8 cellular contexts compared by ENCODE assay signal in the genomic region with DNA sequence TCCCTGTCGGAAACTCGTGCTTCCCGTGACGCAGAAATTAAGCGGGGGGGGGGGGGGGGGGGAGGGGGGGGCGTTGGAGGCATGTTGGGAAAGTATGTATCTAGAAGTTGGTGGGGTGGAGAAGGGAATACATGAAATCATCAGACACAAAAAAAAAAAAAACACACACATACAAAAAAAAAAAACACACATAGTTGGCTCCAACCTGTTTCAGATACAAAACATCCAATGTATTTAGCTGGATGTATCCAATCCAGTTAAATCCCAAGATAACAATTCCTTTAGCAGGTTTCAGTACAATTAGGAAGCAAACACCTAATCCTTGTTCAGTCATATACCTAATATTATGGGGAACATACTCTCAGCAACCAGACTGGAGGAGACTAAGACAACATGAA. TPM values are rescaled to one million over a fixed set of nuclear protein-coding genes. Genes with fewer than 3 reads are reported as not detected.
A peak's percentile ranks its signal among the peaks of the same experiment; 100 is the strongest.
DNase-seq lines count a peak whose midpoint lies in the region; ATAC-seq, FAIRE-seq and TF ChIP-seq lines count a peak whose summit lies in the region.

No MANE protein-coding gene starts in this region.

- peak overlapping the region; percentile 35 for H3K4me2 ChIP-seq in fibroblast of lung (ENCODE audit: extremely low read depth, insufficient read depth, low read length)

- intact Hi-C loops in psoas muscle (cut with DNase I): loop anchor here in 1 of 2 donors (5.0 kb wide), 1 partner anchor 44 kb away; the partner anchor contains the start of gene ERAL1

- ATAC-seq in psoas muscle (no peak), GM18868 (IDR thresholded peaks at IDR 0.05; ENCODE audit: unreplicated experiment) (no peak), GM18858 (IDR thresholded peaks at IDR 0.05; ENCODE audit: unreplicated experiment) (no peak)

- FAIRE-seq in RCC 7860 (lab: Jason Lieb, UNC): no peak

- H4K20me1 ChIP-seq in fibroblast of lung (ENCODE audit: control insufficient read depth, extremely low read depth, insufficient read depth, low read length): no peaks in the 10 kb centered on the region

- peak overlapping the region; percentile 30 for H3K9ac ChIP-seq in fibroblast of lung (ENCODE audit: insufficient read depth, low read length)

- H2AFZ ChIP-seq in fibroblast of lung (ENCODE audit: low read length): no peak overlapping the region

- H3K36me3 ChIP-seq in SJSA1: no peaks in the 10 kb centered on the region
- H3K36me3 ChIP-seq in fibroblast of lung (ENCODE audit: control insufficient read depth, insufficient read depth, low read length): no peaks in the 10 kb centered on the region
- no peaks in the 10 kb centered on the region for H3K36me3 ChIP-seq in psoas muscle (ENCODE audit: insufficient read depth in 1 of 2, low read depth in 1 of 2)

- DNase-seq in GM12864 (ENCODE audit: low read depth) (no peak), SJSA1 (ENCODE audit: low read depth in 1 of 2, low spot score in 2 of 2) (no peak), fibroblast of lung (ENCODE audit: low read depth in 2 of 2) (no peak), psoas muscle (no peak), RCC 7860 (ENCODE audit: low spot score) (no peak), NCI-H2227 treated with DMSO at 0.1 percent for 48 hours (lab: John Stamatoyannopoulos, UW) (no peak)

- H3K27me3 ChIP-seq in SJSA1 (replicated peaks) (no peaks in the 10 kb centered on the region), fibroblast of lung (ENCODE audit: control insufficient read depth, insufficient read depth, low read length) (no peaks in the 10 kb centered on the region), psoas muscle (ENCODE audit: insufficient read depth in 3 of 3, low read length in 2 of 3) (no peaks in the 10 kb centered on the region)

- peaks cover 23% of the 10 kb centered on the region for H3K4me1 ChIP-seq in SJSA1 (replicated peaks)
- peaks cover 10% of the 10 kb centered on the region for H3K4me1 ChIP-seq in fibroblast of lung (ENCODE audit: control insufficient read depth, extremely low read depth, insufficient read depth, low read length)
- H3K4me1 ChIP-seq in psoas muscle: peaks cover 35% of the 10 kb centered on the region

- peak overlapping the region; percentile 91 for H3K4me3 ChIP-seq in GM12864 (ENCODE audit: low read depth, low read length)
- peak overlapping the region; percentile 70 for H3K4me3 ChIP-seq in SJSA1
- H3K4me3 ChIP-seq in fibroblast of lung (replicated peaks in 1 of 4; ENCODE audit: control extremely low read depth in 1 of 4, insufficient read depth in 1 of 4, low read depth in 3 of 4, low read length in 4 of 4): peak overlapping the region; percentile 18 to 84 (median 80)
- peak overlapping the region; percentile 91 for H3K4me3 ChIP-seq in psoas muscle

- 0% methylated on average over 4 to 5 of the region's 6 CpGs; no CpG with 5 or more reads in 1 of the 3 donors for WGBS in psoas muscle, 3 donors

- H3K9me3 ChIP-seq in SJSA1 (replicated peaks): no peaks in the 10 kb centered on the region
- no peaks in the 10 kb centered on the region for H3K9me3 ChIP-seq in fibroblast of lung (ENCODE audit: control insufficient read depth, insufficient read depth, low read depth, low read length)
- no peaks in the 10 kb centered on the region for H3K9me3 ChIP-seq in psoas muscle

- no peak for TF ChIP-seq CTCF in GM12864 (IDR thresholded peaks at IDR 0.05; ENCODE audit: low read depth, low read length, missing control alignments)
- no peak for TF ChIP-seq CTCF in fibroblast of lung (conservative IDR thresholded peaks at IDR 0.05 in 1 of 2, IDR thresholded peaks at IDR 0.05 in 1 of 2; ENCODE audit: low read depth in 1 of 2, low read length in 2 of 2)
- no peak for TF ChIP-seq CTCF in psoas muscle (IDR thresholded peaks at IDR 0.05)

- H3K27ac ChIP-seq in SJSA1: no peak overlapping the region
- H3K27ac ChIP-seq in fibroblast of lung (ENCODE audit: insufficient read depth, low read length): peak overlapping the region; percentile 98
- peak overlapping the region; percentile 91 for H3K27ac ChIP-seq in psoas muscle

- peaks cover 21% of the 10 kb centered on the region for H3K79me2 ChIP-seq in fibroblast of lung (ENCODE audit: control insufficient read depth, insufficient read depth, low read length)

RNA-seq across cellular contexts. Expression of gene FAM222B, which starts 29.6 kb away (rescaled TPM):
- 5.0 and 5.2 TPM in 2 replicates for total RNA-seq in SJSA1 (2014; rRNA removed; shearing (Covaris generic))
- 1.8 and 2.8 TPM in 2 replicates for total RNA-seq in fibroblast of lung
- 9.0 and 10.5 TPM in 2 replicates for polyA plus RNA-seq in fibroblast of lung
- polyA plus RNA-seq in fibroblast of lung (2012): 8.1 and 8.7 TPM in 2 replicates
- 12.8 and 24.5 TPM in 2 replicates for polyA minus RNA-seq in fibroblast of lung (ENCODE audit: low replicate concordance)
- 10 to 100 TPM; 25.3 to 52.9 (median 36.0) TPM for total RNA-seq in psoas muscle
- polyA plus RNA-seq in psoas muscle: 10 to 100 TPM; 22.4 to 66.2 (median 32.2) TPM

RNA-seq across cellular contexts. Expression of gene ERAL1, which starts 41.8 kb away (rescaled TPM):
- total RNA-seq in SJSA1 (2014; rRNA removed; shearing (Covaris generic)): 32.0 and 55.6 TPM in 2 replicates
- 20.8 and 25.4 TPM in 2 replicates for total RNA-seq in fibroblast of lung
- 39.0 and 55.7 TPM in 2 replicates for polyA plus RNA-seq in fibroblast of lung
- polyA plus RNA-seq in fibroblast of lung (2012): 30.0 and 48.0 TPM in 2 replicates
- polyA minus RNA-seq in fibroblast of lung (ENCODE audit: low replicate concordance): 83.6 and 190 TPM in 2 replicates
- 10 to 100 TPM; 38.3 to 45.6 (median 43.4) TPM for total RNA-seq in psoas muscle
- 10 to 100 TPM; 41.0 to 98.5 (median 58.8) TPM for polyA plus RNA-seq in psoas muscle
